ENCODE assay signal across 1 cellular context in genomic region chr1:179879797-179880196, GRCh38.
TF ChIP-seq lines count a peak whose summit lies in the region.

No MANE protein-coding gene starts in this region.

TF ChIP-seq in HEK293, 187 proteins besides CTCF, POLR2A, EP300 and RAD21 (continued from another document):
- TF ChIP-seq, protein P1, sequence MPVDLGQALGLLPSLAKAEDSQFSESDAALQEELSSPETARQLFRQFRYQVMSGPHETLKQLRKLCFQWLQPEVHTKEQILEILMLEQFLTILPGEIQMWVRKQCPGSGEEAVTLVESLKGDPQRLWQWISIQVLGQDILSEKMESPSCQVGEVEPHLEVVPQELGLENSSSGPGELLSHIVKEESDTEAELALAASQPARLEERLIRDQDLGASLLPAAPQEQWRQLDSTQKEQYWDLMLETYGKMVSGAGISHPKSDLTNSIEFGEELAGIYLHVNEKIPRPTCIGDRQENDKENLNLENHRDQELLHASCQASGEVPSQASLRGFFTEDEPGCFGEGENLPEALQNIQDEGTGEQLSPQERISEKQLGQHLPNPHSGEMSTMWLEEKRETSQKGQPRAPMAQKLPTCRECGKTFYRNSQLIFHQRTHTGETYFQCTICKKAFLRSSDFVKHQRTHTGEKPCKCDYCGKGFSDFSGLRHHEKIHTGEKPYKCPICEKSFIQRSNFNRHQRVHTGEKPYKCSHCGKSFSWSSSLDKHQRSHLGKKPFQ (tag by site-specific recombination; IDR thresholded peaks at IDR 0.05) = no peak
- TF ChIP-seq ZNF426 (tag by site-specific recombination; IDR thresholded peaks at IDR 0.05) (no peak), ZEB2 (tag by site-specific recombination; IDR thresholded peaks at IDR 0.05) (0 out of 2 replicates have a peak, but pooled peaks have one; percentile 19)
